Comparison of ENCODE assay signal across 8 cellular contexts in the genomic region with DNA sequence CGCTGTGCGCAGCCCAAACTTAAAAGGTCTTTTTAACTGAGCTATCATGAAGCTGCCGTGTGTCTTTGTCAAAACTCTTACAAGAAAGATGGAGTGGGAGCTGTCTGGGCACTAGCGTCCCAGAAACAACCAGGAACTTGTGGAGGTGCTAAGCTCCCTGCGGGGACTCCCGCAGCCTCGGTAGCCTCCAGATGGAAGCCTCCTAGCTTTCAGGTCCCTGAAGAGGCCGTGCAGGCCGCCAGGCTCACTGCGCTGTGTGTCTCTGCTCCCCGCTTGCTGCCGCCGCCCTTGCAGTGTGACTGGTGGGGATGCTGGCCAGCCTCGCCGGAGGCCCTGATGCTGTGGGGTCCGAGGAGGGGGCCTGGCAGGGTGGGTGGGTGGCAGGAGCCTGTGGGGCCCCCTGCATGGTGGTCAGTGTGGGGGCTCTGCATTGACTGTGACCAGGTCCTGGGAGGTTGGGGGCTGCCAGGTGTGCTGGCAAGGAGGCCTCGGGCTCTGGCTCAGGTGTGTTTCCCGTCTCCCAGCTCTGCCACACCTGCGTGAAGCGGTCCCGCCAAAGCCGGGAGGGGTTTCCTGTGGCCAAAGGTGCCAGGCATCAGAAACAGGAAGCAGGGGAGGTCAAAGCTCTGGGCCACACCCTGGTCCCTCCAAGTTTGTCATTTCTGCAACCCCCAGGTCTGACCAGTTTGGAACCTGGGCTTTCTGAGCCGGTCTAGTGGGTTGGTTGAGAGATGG. TPM values are rescaled to one million over a fixed set of nuclear protein-coding genes. Genes with fewer than 3 reads are reported as not detected.
DNase-seq lines count a peak whose midpoint lies in the region; ATAC-seq and TF ChIP-seq lines count a peak whose summit lies in the region.

No MANE protein-coding gene starts in this region.

- no peak for DNase-seq in astrocyte of the cerebellum (ENCODE audit: low read depth)
- no peak for DNase-seq in kidney epithelial cell (ENCODE audit: low read depth)
- DNase-seq in SHP77 treated with DMSO at 0.1 percent for 48 hours (lab: John Stamatoyannopoulos, UW), result no peak
- DNase-seq in SIG-M5 treated with dmso at 0.1 percent for 504 hours (lab: John Stamatoyannopoulos, UW; ENCODE audit: unreplicated experiment), result no peak

- H3K36me3 ChIP-seq in ACC112 (ENCODE audit: insufficient read depth, low read length), result no peaks in the 10 kb centered on the region
- H3K36me3 ChIP-seq in HUES48 (ENCODE audit: control insufficient read depth, insufficient read depth, low read length), result 0 out of 2 replicates have a peak, but pooled peaks cover 7% of the 10 kb centered on the region
- H3K36me3 ChIP-seq in kidney epithelial cell (ENCODE audit: control insufficient read depth, insufficient read depth, low read length), result no peaks in the 10 kb centered on the region
- H3K36me3 ChIP-seq in thymus (ENCODE audit: control insufficient read depth, insufficient read depth), result no peaks in the 10 kb centered on the region

- H3K79me2 ChIP-seq in ACC112 (ENCODE audit: control insufficient read depth, insufficient read depth, low read length, unreplicated experiment), result peaks cover 16% of the 10 kb centered on the region

- H2AFZ ChIP-seq in ACC112 (ENCODE audit: low read length, unreplicated experiment), result no peak overlapping the region

- H3K27me3 ChIP-seq in ACC112 (ENCODE audit: insufficient read depth, low read length) (no peaks in the 10 kb centered on the region), HUES48 (ENCODE audit: control insufficient read depth, insufficient read depth, low read length) (peaks cover 6% of the 10 kb centered on the region; the same call in 1 of the 2 replicates), kidney epithelial cell (ENCODE audit: control insufficient read depth, insufficient read depth, low read length) (no peaks in the 10 kb centered on the region), thymus (ENCODE audit: control insufficient read depth, insufficient read depth) (peaks cover 13% of the 10 kb centered on the region)

- H3K4me1 ChIP-seq in ACC112 (ENCODE audit: control insufficient read depth, insufficient read depth, low read length, unreplicated experiment) (peaks cover 16% of the 10 kb centered on the region), HUES48 (ENCODE audit: control insufficient read depth, insufficient read depth, low read length) (peaks cover 17% of the 10 kb centered on the region; the same call in 1 of the 2 replicates), thymus (ENCODE audit: control insufficient read depth, insufficient read depth, low read length) (peaks cover 36% of the 10 kb centered on the region)

- WGBS in thymus, result 64% methylated on average over 23 of the region's 23 CpGs

- ATAC-seq in HG03342 (IDR thresholded peaks at IDR 0.05; ENCODE audit: unreplicated experiment), result no peak

- H3K27ac ChIP-seq in ACC112 (ENCODE audit: low read depth, low read length), result no peak overlapping the region
- no peak overlapping the region for H3K27ac ChIP-seq in HUES48 (ENCODE audit: low read depth, low read length)
- no peak overlapping the region for H3K27ac ChIP-seq in thymus (ENCODE audit: low read depth)

- TF ChIP-seq CTCF in astrocyte of the cerebellum (IDR thresholded peaks at IDR 0.05; ENCODE audit: low read depth, low read length, missing control alignments) (no peak), kidney epithelial cell (IDR thresholded peaks at IDR 0.05; ENCODE audit: insufficient read depth, low read length, poor library complexity, severe bottlenecking) (no peak)

- no peaks in the 10 kb centered on the region for H3K9me3 ChIP-seq in HUES48 (ENCODE audit: control insufficient read depth, insufficient read depth, low read length)
- no peaks in the 10 kb centered on the region for H3K9me3 ChIP-seq in thymus (ENCODE audit: control insufficient read depth)

- H3K4me3 ChIP-seq in ACC112 (ENCODE audit: low read depth, low read length), result peak overlapping the region; percentile 73
- H3K4me3 ChIP-seq in HUES48 (ENCODE audit: low read depth, low read length), result peak overlapping the region; percentile 66
- H3K4me3 ChIP-seq in astrocyte of the cerebellum (ENCODE audit: low read depth, low read length), result peak overlapping the region; percentile 59
- peak overlapping the region; percentile 79 for H3K4me3 ChIP-seq in kidney epithelial cell (ENCODE audit: low read depth, low read length)
- peak overlapping the region; percentile 76 for H3K4me3 ChIP-seq in thymus (ENCODE audit: low read length)

- in situ Hi-C loops in astrocyte of the cerebellum (cut with HindIII; ENCODE audit: low sequenced_read_pairs), result no loop called here

- no peak overlapping the region for H3K9ac ChIP-seq in HUES48 (ENCODE audit: low read depth, low read length)

RNA-seq across cellular contexts. Expression of a gene that starts 1.2 kb away (rescaled TPM):
- 60.2 and 73.5 TPM in 2 replicates for total RNA-seq in kidney epithelial cell
- polyA plus RNA-seq in thymus, result 102 TPM

RNA-seq across cellular contexts. Expression of a gene that starts 13.9 kb away (rescaled TPM):
- 12.0 and 14.8 TPM in 2 replicates for total RNA-seq in kidney epithelial cell
- 62.1 TPM for polyA plus RNA-seq in thymus

RNA-seq across cellular contexts. Expression of a gene that starts 16.4 kb away (rescaled TPM):
- total RNA-seq in kidney epithelial cell, result 0.33 and 1.1 TPM in 2 replicates
- 1.6 TPM for polyA plus RNA-seq in thymus

RNA-seq across cellular contexts. Expression of a gene that starts 57.9 kb away (rescaled TPM):
- total RNA-seq in kidney epithelial cell, result 27.2 and 33.6 TPM in 2 replicates
- polyA plus RNA-seq in thymus, result 96.6 TPM
